ENCODE assay signal across 2 cellular contexts in the genomic region with DNA sequence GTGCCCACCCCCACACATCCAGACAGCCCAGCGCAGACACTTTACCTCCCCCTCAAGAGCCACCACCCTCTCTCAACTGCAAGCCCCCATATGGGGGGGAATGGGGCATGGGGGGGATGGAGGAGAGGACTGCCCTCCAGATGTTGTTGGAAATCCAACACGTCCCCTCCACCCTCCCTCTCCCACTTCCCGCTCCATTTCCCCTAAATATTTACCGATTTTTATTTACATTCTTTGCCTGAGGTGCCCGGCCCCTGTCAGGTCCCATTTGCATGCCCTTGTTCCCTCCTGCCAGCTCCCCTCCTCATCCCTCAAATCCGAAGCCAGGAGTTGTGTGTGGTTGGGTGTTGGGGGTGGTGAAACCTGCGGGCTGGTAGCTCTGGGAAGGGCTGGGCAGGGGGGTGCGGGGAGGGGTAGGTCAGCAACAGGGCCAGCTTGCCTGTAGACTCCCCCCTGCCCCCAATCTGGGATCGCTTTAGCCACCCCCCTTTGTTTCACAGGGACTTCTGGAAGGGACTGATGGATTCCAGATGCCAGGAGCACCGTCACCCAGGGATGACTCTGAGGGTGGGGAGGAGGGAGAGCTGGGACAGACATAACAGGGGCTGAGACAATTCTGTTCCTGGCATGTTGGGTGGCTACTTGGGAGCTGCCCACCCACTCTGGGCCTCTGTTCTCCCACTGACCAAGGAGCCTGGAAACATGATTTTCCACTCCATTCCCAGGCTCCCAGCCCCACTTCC.
TF ChIP-seq lines count a peak whose summit lies in the region.

No MANE protein-coding gene starts in this region.

TF ChIP-seq in GM23338, 12 proteins besides CTCF, POLR2A, EP300 and RAD21 (continued from another document):
- TF ChIP-seq, protein P1, sequence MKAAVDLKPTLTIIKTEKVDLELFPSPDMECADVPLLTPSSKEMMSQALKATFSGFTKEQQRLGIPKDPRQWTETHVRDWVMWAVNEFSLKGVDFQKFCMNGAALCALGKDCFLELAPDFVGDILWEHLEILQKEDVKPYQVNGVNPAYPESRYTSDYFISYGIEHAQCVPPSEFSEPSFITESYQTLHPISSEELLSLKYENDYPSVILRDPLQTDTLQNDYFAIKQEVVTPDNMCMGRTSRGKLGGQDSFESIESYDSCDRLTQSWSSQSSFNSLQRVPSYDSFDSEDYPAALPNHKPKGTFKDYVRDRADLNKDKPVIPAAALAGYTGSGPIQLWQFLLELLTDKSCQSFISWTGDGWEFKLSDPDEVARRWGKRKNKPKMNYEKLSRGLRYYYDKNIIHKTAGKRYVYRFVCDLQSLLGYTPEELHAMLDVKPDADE (IDR thresholded peaks at IDR 0.05): no peak
- TF ChIP-seq POLR2AphosphoS5 (IDR thresholded peaks at IDR 0.05; ENCODE audit: low read depth) (no peak), ZNF114 (CRISPR knock-in tag; IDR thresholded peaks at IDR 0.05) (no peak), EZH2 (IDR thresholded peaks at IDR 0.05; ENCODE audit: low read depth, unreplicated experiment) (no peak), ZNF331 (CRISPR knock-in tag; IDR thresholded peaks at IDR 0.05; ENCODE audit: low read depth) (no peak)

TF ChIP-seq in SK-N-SH, 30 proteins besides CTCF, POLR2A, EP300 and RAD21 (continued from another document):
- TF ChIP-seq FOSL2 (IDR thresholded peaks at IDR 0.05; ENCODE audit: borderline replicate concordance, low read depth) (no peak), NFIC (IDR thresholded peaks at IDR 0.05; ENCODE audit: borderline replicate concordance) (no peak), MXI1 (IDR thresholded peaks at IDR 0.05; ENCODE audit: low read depth, low read length) (no peak), EZH2phosphoT487 (IDR thresholded peaks at IDR 0.05; ENCODE audit: borderline replicate concordance, low read depth) (no peak), POLR2AphosphoS5 (IDR thresholded peaks at IDR 0.05; ENCODE audit: low read depth, low read length) (no peak; the same call in 1 of the 2 replicates), FOXM1 (IDR thresholded peaks at IDR 0.05; ENCODE audit: low read depth) (no peak), MEF2A (IDR thresholded peaks at IDR 0.05; ENCODE audit: borderline replicate concordance, low read depth) (no peak), JUND (IDR thresholded peaks at IDR 0.05) (no peak)
- TF ChIP-seq, protein P2, sequence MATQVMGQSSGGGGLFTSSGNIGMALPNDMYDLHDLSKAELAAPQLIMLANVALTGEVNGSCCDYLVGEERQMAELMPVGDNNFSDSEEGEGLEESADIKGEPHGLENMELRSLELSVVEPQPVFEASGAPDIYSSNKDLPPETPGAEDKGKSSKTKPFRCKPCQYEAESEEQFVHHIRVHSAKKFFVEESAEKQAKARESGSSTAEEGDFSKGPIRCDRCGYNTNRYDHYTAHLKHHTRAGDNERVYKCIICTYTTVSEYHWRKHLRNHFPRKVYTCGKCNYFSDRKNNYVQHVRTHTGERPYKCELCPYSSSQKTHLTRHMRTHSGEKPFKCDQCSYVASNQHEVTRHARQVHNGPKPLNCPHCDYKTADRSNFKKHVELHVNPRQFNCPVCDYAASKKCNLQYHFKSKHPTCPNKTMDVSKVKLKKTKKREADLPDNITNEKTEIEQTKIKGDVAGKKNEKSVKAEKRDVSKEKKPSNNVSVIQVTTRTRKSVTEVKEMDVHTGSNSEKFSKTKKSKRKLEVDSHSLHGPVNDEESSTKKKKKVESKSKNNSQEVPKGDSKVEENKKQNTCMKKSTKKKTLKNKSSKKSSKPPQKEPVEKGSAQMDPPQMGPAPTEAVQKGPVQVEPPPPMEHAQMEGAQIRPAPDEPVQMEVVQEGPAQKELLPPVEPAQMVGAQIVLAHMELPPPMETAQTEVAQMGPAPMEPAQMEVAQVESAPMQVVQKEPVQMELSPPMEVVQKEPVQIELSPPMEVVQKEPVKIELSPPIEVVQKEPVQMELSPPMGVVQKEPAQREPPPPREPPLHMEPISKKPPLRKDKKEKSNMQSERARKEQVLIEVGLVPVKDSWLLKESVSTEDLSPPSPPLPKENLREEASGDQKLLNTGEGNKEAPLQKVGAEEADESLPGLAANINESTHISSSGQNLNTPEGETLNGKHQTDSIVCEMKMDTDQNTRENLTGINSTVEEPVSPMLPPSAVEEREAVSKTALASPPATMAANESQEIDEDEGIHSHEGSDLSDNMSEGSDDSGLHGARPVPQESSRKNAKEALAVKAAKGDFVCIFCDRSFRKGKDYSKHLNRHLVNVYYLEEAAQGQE (IDR thresholded peaks at IDR 0.05; ENCODE audit: low read depth, low read length): no peak
- TF ChIP-seq, protein P3, sequence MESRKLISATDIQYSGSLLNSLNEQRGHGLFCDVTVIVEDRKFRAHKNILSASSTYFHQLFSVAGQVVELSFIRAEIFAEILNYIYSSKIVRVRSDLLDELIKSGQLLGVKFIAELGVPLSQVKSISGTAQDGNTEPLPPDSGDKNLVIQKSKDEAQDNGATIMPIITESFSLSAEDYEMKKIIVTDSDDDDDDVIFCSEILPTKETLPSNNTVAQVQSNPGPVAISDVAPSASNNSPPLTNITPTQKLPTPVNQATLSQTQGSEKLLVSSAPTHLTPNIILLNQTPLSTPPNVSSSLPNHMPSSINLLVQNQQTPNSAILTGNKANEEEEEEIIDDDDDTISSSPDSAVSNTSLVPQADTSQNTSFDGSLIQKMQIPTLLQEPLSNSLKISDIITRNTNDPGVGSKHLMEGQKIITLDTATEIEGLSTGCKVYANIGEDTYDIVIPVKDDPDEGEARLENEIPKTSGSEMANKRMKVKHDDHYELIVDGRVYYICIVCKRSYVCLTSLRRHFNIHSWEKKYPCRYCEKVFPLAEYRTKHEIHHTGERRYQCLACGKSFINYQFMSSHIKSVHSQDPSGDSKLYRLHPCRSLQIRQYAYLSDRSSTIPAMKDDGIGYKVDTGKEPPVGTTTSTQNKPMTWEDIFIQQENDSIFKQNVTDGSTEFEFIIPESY (IDR thresholded peaks at IDR 0.05; ENCODE audit: borderline replicate concordance, low read depth): no peak
